In the genomic region with DNA sequence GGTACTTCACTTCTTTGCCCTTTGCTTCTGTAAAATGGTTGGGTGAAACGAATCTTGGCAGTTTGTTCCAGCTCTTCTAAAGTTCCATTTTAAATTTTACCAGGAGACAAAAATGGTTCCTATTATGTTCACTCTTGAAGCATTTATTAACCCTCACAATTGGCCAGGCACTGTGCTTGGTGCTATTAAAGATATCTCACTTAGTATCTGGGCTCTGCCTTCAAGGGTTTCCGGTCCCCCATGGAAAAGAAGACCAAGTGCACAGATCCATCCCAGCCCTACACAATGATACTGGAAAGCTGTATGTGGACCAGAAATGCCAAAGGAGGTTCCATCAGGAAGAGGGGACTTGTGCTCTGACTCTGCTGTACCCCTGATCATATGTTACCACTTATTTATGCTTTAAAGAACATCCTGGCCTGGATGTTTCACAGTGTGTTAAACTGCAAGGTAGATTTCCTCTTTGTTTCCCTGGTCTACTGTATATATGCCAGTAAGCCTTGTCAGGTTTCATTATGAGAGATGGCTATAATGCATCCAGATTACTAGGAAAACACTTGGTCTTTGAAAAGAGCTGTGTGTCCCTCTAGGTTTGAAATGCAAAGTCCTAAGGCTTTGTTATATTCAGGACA, we compare ENCODE assay signal across 8 cellular contexts.
DNase-seq lines count a peak whose midpoint lies in the region; ATAC-seq and TF ChIP-seq lines count a peak whose summit lies in the region.

No MANE protein-coding gene starts in this region.

- H3K9me3 Mint-ChIP-seq in activated CD4-positive, alpha-beta memory T cell treated with anti-CD3 and anti-CD28 coated beads, Interleukin-2, amount 10 ng/mL, durations not matched to agents 7 days and 5 days: no peaks in the 10 kb centered on the region

- DNase-seq in activated CD4-positive, CD25-positive, alpha-beta regulatory T cell (lab: John Stamatoyannopoulos, UW): no peak
- DNase-seq in activated CD4-positive, alpha-beta memory T cell treated with anti-CD3 and anti-CD28 coated beads, Interleukin-2, amount 10 ng/mL, durations not matched to agents 7 days and 5 days: no peak
- peak in 1 of 3 donors; percentile 37 for DNase-seq in right lobe of liver
- no peak for DNase-seq in NCI-H146 (lab: John Stamatoyannopoulos, UW)
- DNase-seq in H4 (ENCODE audit: low spot score): no peak

- intact Hi-C loops in right lobe of liver (cut with DNase I): loop anchor here in 1 of 2 donors (10.0 kb wide), 1 partner anchor 79 kb away; no protein-coding TSS in a partner anchor

- ATAC-seq in activated CD4-positive, CD25-positive, alpha-beta regulatory T cell treated with anti-CD3 and anti-CD28 coated beads, Interleukin-2, amount 50 U/mL, for 24 hours: peak; percentile 3 to 8
- ATAC-seq in right lobe of liver (no peak), HG03520 (IDR thresholded peaks at IDR 0.05; ENCODE audit: unreplicated experiment) (no peak)

- no peaks in the 10 kb centered on the region for H3K27me3 ChIP-seq in right lobe of liver

- peaks cover 54% of the 10 kb centered on the region for H3K36me3 Mint-ChIP-seq in activated CD4-positive, alpha-beta memory T cell treated with anti-CD3 and anti-CD28 coated beads, Interleukin-2, amount 10 ng/mL, durations not matched to agents 7 days and 5 days (ENCODE audit: low read depth)

- H3K4me1 Mint-ChIP-seq in activated CD4-positive, alpha-beta memory T cell treated with anti-CD3 and anti-CD28 coated beads, Interleukin-2, amount 10 ng/mL, durations not matched to agents 7 days and 5 days: peaks cover 95% of the 10 kb centered on the region

- CTCF ChIA-PET in activated CD4-positive, alpha-beta memory T cell treated with anti-CD3 and anti-CD28 coated beads, Interleukin-2, amount 10 ng/mL, durations not matched to agents 7 days and 5 days (lab: Charles Lee): interaction anchor here (0.8 to 7.2 kb wide), 35 partner anchors 14 to 361 kb away, joined by 3 to 37 read pairs (median 4); partner anchors contain the start of genes HIF1A and TMEM30B

- H3K36me3 ChIP-seq in right lobe of liver: no peaks in the 10 kb centered on the region

- H3K4me3 ChIP-seq in right lobe of liver: no peak overlapping the region

- 66% methylated on average over 2 of the region's 2 CpGs for WGBS in right lobe of liver (ENCODE audit: insufficient coverage, low coverage, low lambda C conversion rate, missing lambda C conversion rate)

- H3K27me3 Mint-ChIP-seq in activated CD4-positive, alpha-beta memory T cell treated with anti-CD3 and anti-CD28 coated beads, Interleukin-2, amount 10 ng/mL, durations not matched to agents 7 days and 5 days: no peaks in the 10 kb centered on the region

- no peak for TF ChIP-seq POLR2A in right lobe of liver (IDR thresholded peaks at IDR 0.05)

- H3K4me3 Mint-ChIP-seq in activated CD4-positive, alpha-beta memory T cell treated with anti-CD3 and anti-CD28 coated beads, Interleukin-2, amount 10 ng/mL, durations not matched to agents 7 days and 5 days: peak overlapping the region; percentile 56

- no peak for TF ChIP-seq CTCF in right lobe of liver (IDR thresholded peaks at IDR 0.05)

- POLR2A ChIA-PET in activated CD4-positive, alpha-beta memory T cell treated with anti-CD3 and anti-CD28 coated beads, Interleukin-2, amount 10 ng/mL, durations not matched to agents 7 days and 5 days (lab: Charles Lee): interaction anchor here (0.6 to 8.6 kb wide), 26 partner anchors 10 to 362 kb away, joined by 3 to 80 read pairs (median 5); partner anchors contain the start of genes HIF1A, PRKCH and SNAPC1

- H3K9me3 ChIP-seq in right lobe of liver: no peaks in the 10 kb centered on the region

- H3K27ac Mint-ChIP-seq in activated CD4-positive, alpha-beta memory T cell treated with anti-CD3 and anti-CD28 coated beads, Interleukin-2, amount 10 ng/mL, durations not matched to agents 7 days and 5 days: peak overlapping the region; percentile 89

- H3K27ac ChIP-seq in right lobe of liver (peak overlapping the region; percentile 31 to 89 (median 82)), temporal lobe (ENCODE audit: low read depth, low read length) (peak overlapping the region; percentile 92)

- peaks cover 2 to 32% (median 12%) of the 10 kb centered on the region in 4 donors for H3K4me1 ChIP-seq in right lobe of liver

Comparison
In these comparisons a context has a peak if more than half of its experiments do, and no peak if none do; other contexts are left out.
1. ATAC-seq: peak in activated CD4-positive, CD25-positive, alpha-beta regulatory T cell treated with anti-CD3 and anti-CD28 coated beads, Interleukin-2, amount 50 U/mL, for 24 hours (2 of 2); none in right lobe of liver (0 of 4) and HG03520 (single experiment).